8 cellular contexts compared by ENCODE assay signal in the genomic region with DNA sequence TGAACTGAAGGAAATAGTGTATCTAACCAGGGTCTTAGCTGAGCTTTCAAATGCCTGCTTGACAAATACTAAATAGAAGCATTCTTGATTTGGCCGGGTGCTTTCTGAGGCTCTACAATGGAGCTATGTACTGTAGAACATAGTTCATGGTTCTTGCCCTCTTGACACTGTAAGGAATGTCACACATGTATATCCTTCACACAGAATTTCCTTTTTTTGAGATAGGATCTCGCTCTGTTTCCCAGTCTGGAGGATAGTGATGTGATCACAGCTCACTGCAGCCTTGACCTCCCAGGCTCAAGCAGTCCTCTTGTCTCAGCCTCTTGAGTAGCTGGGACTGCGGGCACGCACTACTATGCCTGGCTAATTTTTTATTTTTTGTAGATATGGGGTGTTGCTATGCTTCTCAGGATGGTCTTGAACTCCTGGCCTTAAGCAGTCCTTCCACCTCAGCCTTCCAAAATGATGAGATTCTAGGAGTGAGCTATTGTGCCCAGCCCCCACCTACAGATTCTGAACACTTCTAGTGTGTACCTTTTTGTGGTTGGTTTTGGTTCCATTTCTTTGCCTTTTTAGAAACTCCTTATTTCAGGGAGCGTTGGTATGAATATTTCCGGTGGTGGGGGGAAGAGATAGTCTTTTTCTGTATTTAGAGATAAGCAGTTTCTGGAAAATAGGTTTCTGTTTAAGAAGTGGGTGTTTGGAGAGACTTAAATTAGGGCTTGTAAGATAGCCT. TPM values are rescaled to one million over a fixed set of nuclear protein-coding genes. Genes with fewer than 3 reads are reported as not detected.
DNase-seq lines count a peak whose midpoint lies in the region; ATAC-seq and TF ChIP-seq lines count a peak whose summit lies in the region.
"Had no signal": no experiment of that assay in that cellular context is flagged by ENCODE, and none has a peak within 500 bp of the region (broad histone marks: within the 10 kb centered on the region; RNA-seq: fewer than 3 reads in every experiment).

No MANE protein-coding gene starts in this region.

- peaks cover 46% of the 10 kb centered on the region for H3K36me3 Mint-ChIP-seq in activated CD4-positive, alpha-beta memory T cell treated with anti-CD3 and anti-CD28 coated beads, Interleukin-2, amount 10 ng/mL, durations not matched to agents 7 days and 5 days (ENCODE audit: low read depth)
- H3K36me3 Mint-ChIP-seq in stimulated activated naive CD8-positive, alpha-beta T cell treated with anti-CD3 and anti-CD28 coated beads, Interleukin-15, Interleukin-2, amounts not matched to agents 100 ng/mL and 50 ng/mL, for 24 hours (ENCODE audit: low read depth): peaks cover 30% of the 10 kb centered on the region

- DNase-seq in activated CD4-positive, alpha-beta memory T cell treated with anti-CD3 and anti-CD28 coated beads, Interleukin-2, amount 10 ng/mL, durations not matched to agents 7 days and 5 days: no peak
- DNase-seq in hepatocyte (ENCODE audit: low spot score) (no peak), DMS53 treated with DMSO at 0.1 percent for 48 hours (lab: John Stamatoyannopoulos, UW; ENCODE audit: unreplicated experiment) (no peak), NCI-H748 treated with DMSO at 0.1 percent for 48 hours (lab: John Stamatoyannopoulos, UW) (no peak)
- DNase-seq: effector CD8-positive, alpha-beta T cell had no signal

- TF ChIP-seq CTCF in KMS-11 (conservative IDR thresholded peaks at IDR 0.05; ENCODE audit: low read depth, low read length) (no peak), hepatocyte (IDR thresholded peaks at IDR 0.05; ENCODE audit: poor library complexity) (no peak)

- no peaks in the 10 kb centered on the region for H4K20me1 ChIP-seq in KMS-11 (ENCODE audit: insufficient read depth)
- H4K20me1 ChIP-seq in hepatocyte (ENCODE audit: insufficient read depth, poor library complexity, severe bottlenecking): peaks cover 19% of the 10 kb centered on the region

- no peaks in the 10 kb centered on the region for H3K9me3 ChIP-seq in hepatocyte (ENCODE audit: low read depth)

- H3K9ac ChIP-seq in KMS-11: no peak overlapping the region; the same call in 1 of the 2 replicates

- POLR2A ChIA-PET in activated CD4-positive, alpha-beta memory T cell treated with anti-CD3 and anti-CD28 coated beads, Interleukin-2, amount 10 ng/mL, durations not matched to agents 7 days and 5 days (lab: Charles Lee): interaction anchor here (1.4 to 2.7 kb wide), 3 partner anchors 17 to 25 kb away, joined by 8 to 10 read pairs (median 8); no protein-coding TSS in a partner anchor

- peaks cover 51% of the 10 kb centered on the region for H3K4me1 Mint-ChIP-seq in activated CD4-positive, alpha-beta memory T cell treated with anti-CD3 and anti-CD28 coated beads, Interleukin-2, amount 10 ng/mL, durations not matched to agents 7 days and 5 days
- peaks cover 84% of the 10 kb centered on the region for H3K4me1 Mint-ChIP-seq in stimulated activated naive CD8-positive, alpha-beta T cell treated with anti-CD3 and anti-CD28 coated beads, Interleukin-15, Interleukin-2, amounts not matched to agents 100 ng/mL and 50 ng/mL, for 24 hours (ENCODE audit: low read depth)

- 83% methylated on average over 6 of the region's 6 CpGs for WGBS in hepatocyte (ENCODE audit: low lambda C conversion rate, missing lambda C conversion rate)

- CTCF ChIA-PET in activated CD4-positive, alpha-beta memory T cell treated with anti-CD3 and anti-CD28 coated beads, Interleukin-2, amount 10 ng/mL, durations not matched to agents 7 days and 5 days (lab: Charles Lee): interaction anchor here (1.1 to 3.3 kb wide), 5 partner anchors 8 to 39 kb away, joined by 3 to 17 read pairs (median 6); no protein-coding TSS in a partner anchor

- H3K27ac Mint-ChIP-seq in activated CD4-positive, alpha-beta memory T cell treated with anti-CD3 and anti-CD28 coated beads, Interleukin-2, amount 10 ng/mL, durations not matched to agents 7 days and 5 days: peak overlapping the region; percentile 84
- peak overlapping the region; percentile 73 for H3K27ac Mint-ChIP-seq in stimulated activated naive CD8-positive, alpha-beta T cell treated with anti-CD3 and anti-CD28 coated beads, Interleukin-15, Interleukin-2, amounts not matched to agents 100 ng/mL and 50 ng/mL, for 24 hours

- H3K4me3 ChIP-seq in KMS-11 (IDR thresholded peaks at IDR 0.05; ENCODE audit: insufficient read depth, low read depth, low read length): no peak overlapping the region
- no peak overlapping the region for H3K4me3 ChIP-seq in hepatocyte

- no peaks in the 10 kb centered on the region for H3K9me3 Mint-ChIP-seq in activated CD4-positive, alpha-beta memory T cell treated with anti-CD3 and anti-CD28 coated beads, Interleukin-2, amount 10 ng/mL, durations not matched to agents 7 days and 5 days
- H3K9me3 Mint-ChIP-seq in stimulated activated naive CD8-positive, alpha-beta T cell treated with anti-CD3 and anti-CD28 coated beads, Interleukin-15, Interleukin-2, amounts not matched to agents 100 ng/mL and 50 ng/mL, for 24 hours: no peaks in the 10 kb centered on the region

- no peaks in the 10 kb centered on the region for H3K27me3 ChIP-seq in KMS-11 (ENCODE audit: insufficient read depth, low read depth)
- H3K27me3 ChIP-seq in hepatocyte: no peaks in the 10 kb centered on the region

- peak overlapping the region; percentile 35; the same call in 1 of the 2 replicates for H3K27ac ChIP-seq in KMS-11
- H3K27ac ChIP-seq in hepatocyte: peak overlapping the region; percentile 81

- no peak overlapping the region for H2AFZ ChIP-seq in KMS-11 (ENCODE audit: low read depth)
- H2AFZ ChIP-seq in hepatocyte: no peak overlapping the region

- peak overlapping the region; percentile 94; the same call in 1 of the 2 replicates for H3K4me2 ChIP-seq in KMS-11
- H3K4me2 ChIP-seq in hepatocyte: peak overlapping the region; percentile 97

- H3K4me1 ChIP-seq in KMS-11 (ENCODE audit: low read depth, poor library complexity, severe bottlenecking) (peaks cover 38% of the 10 kb centered on the region), hepatocyte (ENCODE audit: insufficient read depth) (peaks cover 39% of the 10 kb centered on the region)

- no peak for ATAC-seq in GM21447 (IDR thresholded peaks at IDR 0.05; ENCODE audit: unreplicated experiment)

- H3K27me3 Mint-ChIP-seq in activated CD4-positive, alpha-beta memory T cell treated with anti-CD3 and anti-CD28 coated beads, Interleukin-2, amount 10 ng/mL, durations not matched to agents 7 days and 5 days: no peaks in the 10 kb centered on the region
- H3K27me3 Mint-ChIP-seq in stimulated activated naive CD8-positive, alpha-beta T cell treated with anti-CD3 and anti-CD28 coated beads, Interleukin-15, Interleukin-2, amounts not matched to agents 100 ng/mL and 50 ng/mL, for 24 hours: no peaks in the 10 kb centered on the region

- no peaks in the 10 kb centered on the region for H3K9me2 ChIP-seq in hepatocyte (replicated peaks; ENCODE audit: insufficient read depth)

- H3K36me3 ChIP-seq in KMS-11 (ENCODE audit: insufficient read depth) (no peaks in the 10 kb centered on the region), hepatocyte (replicated peaks; ENCODE audit: insufficient read depth, low read depth) (no peaks in the 10 kb centered on the region)

- H3K79me2 ChIP-seq in KMS-11 (ENCODE audit: insufficient read depth, low read depth): peaks cover 47% of the 10 kb centered on the region; the same call in 1 of the 2 replicates
- peaks cover 87% of the 10 kb centered on the region for H3K79me2 ChIP-seq in hepatocyte

- peak overlapping the region; percentile 38 for H3K4me3 Mint-ChIP-seq in activated CD4-positive, alpha-beta memory T cell treated with anti-CD3 and anti-CD28 coated beads, Interleukin-2, amount 10 ng/mL, durations not matched to agents 7 days and 5 days
- H3K4me3 Mint-ChIP-seq in stimulated activated naive CD8-positive, alpha-beta T cell treated with anti-CD3 and anti-CD28 coated beads, Interleukin-15, Interleukin-2, amounts not matched to agents 100 ng/mL and 50 ng/mL, for 24 hours: peak overlapping the region; percentile 95

RNA-seq across cellular contexts. Expression of a gene that starts 4.2 kb away (rescaled TPM):
- total RNA-seq in activated CD4-positive, alpha-beta memory T cell treated with anti-CD3 and anti-CD28 coated beads, Interleukin-2, amount 10 ng/mL, durations not matched to agents 7 days and 5 days: 10 to 100 TPM; 26.0 to 29.6 TPM
- total RNA-seq in hepatocyte: 5.6 and 11.5 TPM in 2 replicates
- polyA plus RNA-seq in hepatocyte: 33.1 and 39.4 TPM in 2 replicates
